Comparison of ENCODE assay signal across 14 cellular contexts in genomic region chr2:33391582-33392255, GRCh38.
"Had no signal": no experiment of that assay in that cellular context is flagged by ENCODE, and none has a peak within 500 bp of the region (broad histone marks: within the 10 kb centered on the region; RNA-seq: fewer than 3 reads in every experiment).

No MANE protein-coding gene starts in this region.

- DNase-seq: activated CD4-positive, alpha-beta T cell treated with anti-CD3 and anti-CD28 coated beads for 48 hours; activated CD8-positive, alpha-beta memory T cell treated with anti-CD3 and anti-CD28 coated beads for 24 hours; activated naive CD4-positive, alpha-beta T cell treated with anti-CD3 and anti-CD28 coated beads, Interleukin-2, amount 10 ng/mL, durations not matched to agents 7 days and 5 days; adrenal gland; effector memory CD4-positive, alpha-beta T cell; foreskin melanocyte; kidney; lower lobe of right lung; midbrain had no signal

- H3K36me3 Mint-ChIP-seq: activated naive CD4-positive, alpha-beta T cell treated with anti-CD3 and anti-CD28 coated beads, Interleukin-2, amount 10 ng/mL, durations not matched to agents 7 days and 5 days; stimulated activated effector memory CD8-positive, alpha-beta T cell treated with anti-CD3 and anti-CD28 coated beads, Interleukin-12 subunit alpha, Interleukin-12 subunit beta, amount 100 ng/mL, for 72 hours had no signal

- H3K27me3 Mint-ChIP-seq: activated naive CD4-positive, alpha-beta T cell treated with anti-CD3 and anti-CD28 coated beads, Interleukin-2, amount 10 ng/mL, durations not matched to agents 7 days and 5 days had no signal

- H3K27ac Mint-ChIP-seq: activated naive CD4-positive, alpha-beta T cell treated with anti-CD3 and anti-CD28 coated beads, Interleukin-2, amount 10 ng/mL, durations not matched to agents 7 days and 5 days; activated T-helper 2 cell treated with anti-CD3 and anti-CD28 coated beads, Interferon-gamma antibody, Interleukin-2, Interleukin-4, amounts not matched to agents 10 μg/mL and 5 μg/mL and 100 μg/mL, durations not matched to agents 14 hours and 24 hours and 36 hours; stimulated activated effector memory CD8-positive, alpha-beta T cell treated with anti-CD3 and anti-CD28 coated beads, Interleukin-12 subunit alpha, Interleukin-12 subunit beta, amount 100 ng/mL, for 72 hours had no signal

- ATAC-seq: lower lobe of right lung; stimulated activated effector memory CD8-positive, alpha-beta T cell treated with anti-CD3 and anti-CD28 coated beads, Interleukin-12 subunit alpha, Interleukin-12 subunit beta, amount 100 ng/mL, for 72 hours had no signal

- H3K4me3 ChIP-seq: adrenal gland, lower lobe of right lung, right atrium auricular region, transverse colon had no signal

- H3K9me3 Mint-ChIP-seq: activated naive CD4-positive, alpha-beta T cell treated with anti-CD3 and anti-CD28 coated beads, Interleukin-2, amount 10 ng/mL, durations not matched to agents 7 days and 5 days; activated T-helper 2 cell treated with anti-CD3 and anti-CD28 coated beads, Interferon-gamma antibody, Interleukin-2, Interleukin-4, amounts not matched to agents 10 μg/mL and 5 μg/mL and 100 μg/mL, durations not matched to agents 14 hours and 24 hours and 36 hours; central memory CD8-positive, alpha-beta T cell; stimulated activated effector memory CD8-positive, alpha-beta T cell treated with anti-CD3 and anti-CD28 coated beads, Interleukin-12 subunit alpha, Interleukin-12 subunit beta, amount 100 ng/mL, for 72 hours had no signal

- H3K4me1 Mint-ChIP-seq: activated naive CD4-positive, alpha-beta T cell treated with anti-CD3 and anti-CD28 coated beads, Interleukin-2, amount 10 ng/mL, durations not matched to agents 7 days and 5 days; central memory CD8-positive, alpha-beta T cell; stimulated activated effector memory CD8-positive, alpha-beta T cell treated with anti-CD3 and anti-CD28 coated beads, Interleukin-12 subunit alpha, Interleukin-12 subunit beta, amount 100 ng/mL, for 72 hours had no signal

- H3K4me3 Mint-ChIP-seq: activated naive CD4-positive, alpha-beta T cell treated with anti-CD3 and anti-CD28 coated beads, Interleukin-2, amount 10 ng/mL, durations not matched to agents 7 days and 5 days; central memory CD8-positive, alpha-beta T cell; stimulated activated effector memory CD8-positive, alpha-beta T cell treated with anti-CD3 and anti-CD28 coated beads, Interleukin-12 subunit alpha, Interleukin-12 subunit beta, amount 100 ng/mL, for 72 hours had no signal
